ENCODE assay signal across 14 cellular contexts in genomic region chr6:11938285-11938890, GRCh38.
DNase-seq lines count a peak whose midpoint lies in the region; ATAC-seq, FAIRE-seq and TF ChIP-seq lines count a peak whose summit lies in the region.
"Had no signal": no experiment of that assay in that cellular context is flagged by ENCODE, and none has a peak within 500 bp of the region (broad histone marks: within the 10 kb centered on the region; RNA-seq: fewer than 3 reads in every experiment).

No MANE protein-coding gene starts in this region.

- H3K27ac ChIP-seq in HEK293 (ENCODE audit: extremely low read depth, low read depth, low read length) (no peak overlapping the region), VCaP (peak overlapping the region; percentile 45), kidney (ENCODE audit: low read depth in 2 of 2, low read length in 2 of 2) (no peak overlapping the region), thoracic aorta (no peak overlapping the region)
- no peak overlapping the region for H3K27ac ChIP-seq in CD8-positive, alpha-beta T cell (ENCODE audit: low read depth, low read length)
- H3K27ac ChIP-seq: PC-9 had no signal

- H3K27me3 ChIP-seq in thoracic aorta (replicated peaks; ENCODE audit: insufficient read depth), result no peaks in the 10 kb centered on the region
- no peaks in the 10 kb centered on the region for H3K27me3 ChIP-seq in CD8-positive, alpha-beta T cell (ENCODE audit: insufficient read depth, low read length)

- POLR2A ChIA-PET in HEK293 (lab: Yijun Ruan, JAX), result interaction anchor here (0.7 kb wide), 1 partner anchor 27 kb away, joined by 5 read pairs; no protein-coding TSS in a partner anchor
- POLR2A ChIA-PET in CD8-positive, alpha-beta T cell (lab: Charles Lee), result no interaction called here

- H3K4me1 ChIP-seq in HEK293 (ENCODE audit: control insufficient read depth, insufficient read depth, low read length), result no peaks in the 10 kb centered on the region
- H3K4me1 ChIP-seq in kidney (ENCODE audit: control insufficient read depth in 1 of 2, insufficient read depth in 1 of 2, low read depth in 1 of 2, low read length in 2 of 2), result peaks cover 0 to 5% of the 10 kb centered on the region in 2 donors
- H3K4me1 ChIP-seq in thoracic aorta (ENCODE audit: control insufficient read depth in 1 of 2, low read depth in 2 of 2), result peaks cover 0 to 4% of the 10 kb centered on the region in 2 donors
- H3K4me1 ChIP-seq in CD8-positive, alpha-beta T cell (ENCODE audit: insufficient read depth, low read length), result no peaks in the 10 kb centered on the region

- H3K36me3 ChIP-seq in HEK293 (ENCODE audit: control insufficient read depth in 2 of 2, insufficient read depth in 1 of 2, low read length in 2 of 2), result no peaks in the 10 kb centered on the region
- H3K36me3 ChIP-seq in kidney (ENCODE audit: control insufficient read depth in 1 of 2, insufficient read depth in 2 of 2, low read length in 2 of 2), result no peaks in the 10 kb centered on the region
- no peaks in the 10 kb centered on the region for H3K36me3 ChIP-seq in thoracic aorta
- H3K36me3 ChIP-seq in CD8-positive, alpha-beta T cell (ENCODE audit: insufficient read depth, low read length), result no peaks in the 10 kb centered on the region

- H3K4me3 ChIP-seq in HEK293 (ENCODE audit: low read depth, low read length), result no peak overlapping the region
- H3K4me3 ChIP-seq in kidney (ENCODE audit: low read length in 2 of 2), result peak overlapping the region; percentile 14 to 39
- peak overlapping the region; percentile 13 for H3K4me3 ChIP-seq in thoracic aorta
- no peak overlapping the region for H3K4me3 ChIP-seq in CD8-positive, alpha-beta T cell (ENCODE audit: low read depth, low read length)
- H3K4me3 ChIP-seq: PC-9 had no signal

- H3K4me1 Mint-ChIP-seq in CD8-positive, alpha-beta T cell (ENCODE audit: low read depth), result peaks cover 2% of the 10 kb centered on the region

- TF ChIP-seq CTCF in HEK293 (tag by site-specific recombination; IDR thresholded peaks at IDR 0.05) (no peak), VCaP (conservative IDR thresholded peaks at IDR 0.05) (no peak), kidney (IDR thresholded peaks at IDR 0.05; ENCODE audit: borderline replicate concordance, extremely low read depth, insufficient read depth) (no peak), thoracic aorta (IDR thresholded peaks at IDR 0.05) (no peak), GM10266 (IDR thresholded peaks at IDR 0.05; ENCODE audit: control insufficient read depth, insufficient read depth, low read depth, missing control alignments) (no peak)
- no peak for TF ChIP-seq CTCF in CD8-positive, alpha-beta T cell (IDR thresholded peaks at IDR 0.05)

- DNase-seq in kidney (no peak), thoracic aorta (ENCODE audit: low spot score) (no peak), T-helper 9 cell (no peak), GM10266 (ENCODE audit: extremely low spot score) (no peak)
- no peak for DNase-seq in CD8-positive, alpha-beta T cell
- DNase-seq: activated effector memory CD4-positive, alpha-beta T cell treated with anti-CD3 and anti-CD28 coated beads, Interleukin-2, amount 50 U/mL, for 16 hours; caudate nucleus; NCI-H1930; PC-9; stimulated activated CD4-positive, alpha-beta T cell treated with anti-CD3 and anti-CD28 coated beads, Interleukin-12 subunit alpha, Interleukin-12 subunit beta, amount 100 ng/mL, for 4 hours had no signal

- no peaks in the 10 kb centered on the region for H3K36me3 Mint-ChIP-seq in CD8-positive, alpha-beta T cell
- H3K36me3 Mint-ChIP-seq: stimulated activated memory B cell treated with anti-CD40 and anti-IgM and Interleukin-4, amounts not matched to agents 10 μg/mL and 1 μg/mL and 100 μg/mL, for 72 hours had no signal

- H3K9me3 ChIP-seq in HEK293 (ENCODE audit: control insufficient read depth, insufficient read depth, low read depth, low read length) (no peaks in the 10 kb centered on the region), kidney (ENCODE audit: control insufficient read depth in 1 of 2, low read length in 2 of 2) (no peaks in the 10 kb centered on the region), thoracic aorta (no peaks in the 10 kb centered on the region)
- H3K9me3 ChIP-seq in CD8-positive, alpha-beta T cell (ENCODE audit: low read length), result no peaks in the 10 kb centered on the region

- CTCF ChIA-PET in HEK293 (lab: Yijun Ruan, JAX), result no interaction called here
- CTCF ChIA-PET in CD8-positive, alpha-beta T cell (lab: Charles Lee), result no interaction called here

- no peak for FAIRE-seq in kidney (lab: Jason Lieb, UNC)

- H3K27me3 Mint-ChIP-seq in CD8-positive, alpha-beta T cell (ENCODE audit: low read depth), result no peaks in the 10 kb centered on the region
- H3K27me3 Mint-ChIP-seq: stimulated activated memory B cell treated with anti-CD40 and anti-IgM and Interleukin-4, amounts not matched to agents 10 μg/mL and 1 μg/mL and 100 μg/mL, for 72 hours had no signal

- H3K9ac ChIP-seq in kidney (ENCODE audit: low read length in 2 of 2), result no peak overlapping the region

- intact Hi-C loops in kidney (cut with DNase I), result no loop called here
- intact Hi-C loops in CD8-positive, alpha-beta T cell (cut with DNase I, micrococcal nuclease), result no loop called here

- no peaks in the 10 kb centered on the region for H3K9me3 Mint-ChIP-seq in CD8-positive, alpha-beta T cell

- H3K4me3 Mint-ChIP-seq in CD8-positive, alpha-beta T cell, result no peak overlapping the region
- H3K4me3 Mint-ChIP-seq: stimulated activated memory B cell treated with anti-CD40 and anti-IgM and Interleukin-4, amounts not matched to agents 10 μg/mL and 1 μg/mL and 100 μg/mL, for 72 hours had no signal

- H3K27ac Mint-ChIP-seq in CD8-positive, alpha-beta T cell, result no peak overlapping the region
- H3K27ac Mint-ChIP-seq: stimulated activated memory B cell treated with anti-CD40 and anti-IgM and Interleukin-4, amounts not matched to agents 10 μg/mL and 1 μg/mL and 100 μg/mL, for 72 hours had no signal

- ATAC-seq in thoracic aorta (ENCODE audit: insufficient number of reproducible peaks, low FRiP score, low read depth), result no peak
- ATAC-seq in CD8-positive, alpha-beta T cell, result no peak
- ATAC-seq: HCT116; stimulated activated memory B cell treated with anti-CD40 and anti-IgM and Interleukin-4, amounts not matched to agents 10 μg/mL and 1 μg/mL and 100 μg/mL, for 72 hours had no signal

TF ChIP-seq in HEK293, 187 proteins besides CTCF, POLR2A, EP300 and RAD21:
- TF ChIP-seq ZBTB17 (tag by site-specific recombination; IDR thresholded peaks at IDR 0.05) (peak; percentile 82), ZNF704 (tag by site-specific recombination; IDR thresholded peaks at IDR 0.05) (no peak)

Comparison
In these comparisons a context has a peak if more than half of its experiments do, and no peak if none do; other contexts are left out.
1. H3K4me3 ChIP-seq: peak in kidney (2 of 2) and thoracic aorta (single experiment); none in HEK293 (single experiment) and CD8-positive, alpha-beta T cell (single experiment).